9 cellular contexts compared by ENCODE assay signal in the genomic region with DNA sequence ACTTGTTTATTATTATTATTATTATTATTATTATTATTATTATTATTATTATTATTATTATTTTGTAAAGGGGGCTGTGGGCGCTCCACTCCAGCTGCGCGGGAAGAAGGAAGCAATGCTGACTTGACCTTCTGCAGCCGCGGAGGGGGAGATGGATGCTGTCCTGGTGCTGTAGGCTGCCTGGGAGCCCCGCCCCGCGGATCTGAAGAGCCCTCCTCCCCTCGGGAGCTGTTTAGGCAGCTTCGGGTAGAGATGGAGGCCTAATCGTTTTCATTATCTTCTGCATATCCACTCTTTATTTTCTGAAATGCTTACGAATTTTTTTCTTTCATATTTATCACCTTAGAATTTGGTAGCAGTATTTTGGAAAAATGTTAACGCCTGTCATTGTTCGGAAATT.
DNase-seq lines count a peak whose midpoint lies in the region; FAIRE-seq and TF ChIP-seq lines count a peak whose summit lies in the region.
"Had no signal": no experiment of that assay in that cellular context is flagged by ENCODE, and none has a peak within 500 bp of the region (broad histone marks: within the 10 kb centered on the region; RNA-seq: fewer than 3 reads in every experiment).

No MANE protein-coding gene starts in this region.

- 54 to 61% methylated on average over 2 to 14 of the region's 14 CpGs for WGBS in transverse colon (ENCODE audit: low coverage in 1 of 2), 2 donors

- peak overlapping the region; percentile 93 for H3K27ac Mint-ChIP-seq in mesothelial cell of epicardium

- FAIRE-seq in D721Med (lab: Jason Lieb, UNC): no peak
- FAIRE-seq: A204.1 had no signal

- DNase-seq in NCI-H2227 (lab: John Stamatoyannopoulos, UW; ENCODE audit: unreplicated experiment): peak; percentile 1
- DNase-seq in NCI-H2227 treated with DMSO at 0.1 percent for 48 hours (lab: John Stamatoyannopoulos, UW): no peak
- no peak for DNase-seq in epithelial cell of prostate (ENCODE audit: low read depth, low spot score)
- no peak for DNase-seq in mesothelial cell of epicardium (ENCODE audit: low spot score in 2 of 2, unreplicated experiment in 2 of 2)
- DNase-seq in transverse colon: no peak
- no peak for DNase-seq in NCI-H226
- no peak for DNase-seq in D721Med (ENCODE audit: insufficient read length, low spot score)
- no peak for DNase-seq in germinal center (ENCODE audit: low spot score)

- intact Hi-C loops in transverse colon (cut with DNase I; ENCODE audit: low total_unique reads): no loop called here

- H3K27me3 ChIP-seq in transverse colon: no peaks in the 10 kb centered on the region

- no peaks in the 10 kb centered on the region for H3K36me3 Mint-ChIP-seq in mesothelial cell of epicardium

- no peak overlapping the region for H3K4me3 ChIP-seq in transverse colon

- no peaks in the 10 kb centered on the region for H3K9me3 ChIP-seq in transverse colon

- H3K4me1 Mint-ChIP-seq in mesothelial cell of epicardium: peaks cover 49% of the 10 kb centered on the region

- H3K27ac ChIP-seq in epithelial cell of prostate (peak overlapping the region; percentile 89), transverse colon (peak overlapping the region; percentile 79 to 84 (median 82))

- no peak for TF ChIP-seq CTCF in mesothelial cell of epicardium (IDR thresholded peaks at IDR 0.05; ENCODE audit: unreplicated experiment)
- TF ChIP-seq CTCF in transverse colon (IDR thresholded peaks at IDR 0.05): no peak
- TF ChIP-seq CTCF in D721Med (IDR thresholded peaks at IDR 0.05; ENCODE audit: insufficient read depth, missing control alignments): no peak

- TF ChIP-seq POLR2A in transverse colon (IDR thresholded peaks at IDR 0.05): no peak

- peaks cover 8 to 25% (median 14%) of the 10 kb centered on the region in 4 donors for H3K4me1 ChIP-seq in transverse colon

- no peaks in the 10 kb centered on the region for H3K27me3 Mint-ChIP-seq in mesothelial cell of epicardium (ENCODE audit: low read depth)

- peaks cover 6% of the 10 kb centered on the region for H3K9me3 Mint-ChIP-seq in mesothelial cell of epicardium

- H3K36me3 ChIP-seq in transverse colon: no peaks in the 10 kb centered on the region

- in situ Hi-C loops in transverse colon (cut with MboI; ENCODE audit: low pct_ligation_motif_present in 1 of 4, low pct_unique_long_range_greater_than_20kb in 1 of 4, low sequenced_read_pairs in 3 of 4): no loop called here

- TF ChIP-seq EP300 in transverse colon (IDR thresholded peaks at IDR 0.05; ENCODE audit: low read depth): no peak

- H3K4me3 Mint-ChIP-seq in mesothelial cell of epicardium: peak overlapping the region; percentile 37
